In the genomic region with DNA sequence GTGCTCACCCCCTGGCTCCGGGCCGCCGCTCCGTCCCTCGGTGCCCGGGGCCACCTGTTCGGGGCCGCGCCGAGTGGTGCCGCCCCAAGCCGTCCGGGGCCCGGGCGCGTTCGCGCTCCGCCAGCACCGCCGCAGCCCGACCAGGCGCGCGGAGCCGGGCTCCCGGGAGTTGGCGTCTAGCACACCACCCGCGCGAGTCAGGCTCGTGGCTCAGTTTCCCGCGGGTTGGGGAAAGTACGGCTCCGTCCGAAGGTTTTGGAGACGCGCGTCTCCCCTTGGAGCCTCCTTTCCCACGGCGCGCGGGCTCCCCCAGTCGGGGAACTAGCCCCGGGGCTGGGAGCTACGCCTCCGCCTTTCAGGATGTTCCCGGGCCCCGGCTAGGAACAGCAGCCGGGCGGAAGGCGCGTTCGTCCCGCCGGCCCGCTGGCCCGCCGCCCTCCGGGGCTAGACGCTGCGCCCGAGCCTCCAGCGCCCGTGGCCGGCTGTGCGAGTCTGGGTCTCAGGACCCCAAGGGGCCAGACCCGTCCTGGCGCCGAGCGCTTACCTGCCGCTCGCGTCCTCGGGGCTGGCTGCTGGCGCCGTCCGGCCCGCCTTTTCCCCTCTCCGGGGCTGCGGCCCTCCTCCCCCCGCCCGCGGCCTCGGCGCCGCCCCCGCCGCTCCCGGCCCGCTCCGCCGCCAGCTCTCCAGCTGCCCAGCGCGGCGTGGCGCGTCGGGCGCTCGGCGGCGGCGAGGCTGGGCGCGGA, we compare ENCODE assay signal across 9 cellular contexts. TPM values are rescaled to one million over a fixed set of nuclear protein-coding genes. Genes with fewer than 3 reads are reported as not detected.
A peak's percentile ranks its signal among the peaks of the same experiment; 100 is the strongest.
DNase-seq lines count a peak whose midpoint lies in the region; ATAC-seq, FAIRE-seq and TF ChIP-seq lines count a peak whose summit lies in the region.
"Had no signal": no experiment of that assay in that cellular context is flagged by ENCODE, and none has a peak within 500 bp of the region (broad histone marks: within the 10 kb centered on the region; RNA-seq: fewer than 3 reads in every experiment).

ADGRG2 (minus strand) TSS at position 571 of the 743 bp plus-strand sequence. CDS start 53,634 bp downstream, outside the sequence.

- no peaks in the 10 kb centered on the region for H3K36me3 ChIP-seq in IMR-90 (ENCODE audit: control insufficient read depth, insufficient read depth, low read length)
- no peaks in the 10 kb centered on the region for H3K36me3 ChIP-seq in CD4-positive, alpha-beta memory T cell (ENCODE audit: insufficient read depth, low read length)

- peak; percentile 2 for DNase-seq in AG09309 (ENCODE audit: low read depth)
- peak; percentile 11 for DNase-seq in IMR-90
- no peak for DNase-seq in epithelial cell of proximal tubule (ENCODE audit: low read depth)
- DNase-seq in natural killer cell: no peak
- no peak for DNase-seq in GM12892 (ENCODE audit: insufficient read length)
- no peak for DNase-seq in CD4-positive, alpha-beta memory T cell

- WGBS in IMR-90 (ENCODE audit: extremely low coverage in 2 of 2, insufficient read length in 1 of 2), 2 experiments: 23% methylated on average over 32 of the region's 107 CpGs; no CpG with 5 or more reads in 1 of the 2 experiments

- H3K27ac ChIP-seq in IMR-90 (ENCODE audit: insufficient read depth, low read length): no peak within 1 kb of the TSS
- no peak within 1 kb of the TSS for H3K27ac ChIP-seq in CD4-positive, alpha-beta memory T cell (ENCODE audit: low read depth, low read length)

- H2AFZ ChIP-seq in IMR-90 (replicated peaks; ENCODE audit: low read length, poor library complexity): peak within 1 kb of the TSS; percentile 36

- H3K9ac ChIP-seq in IMR-90 (ENCODE audit: low read depth, low read length): no peak within 1 kb of the TSS

- no peak within 1 kb of the TSS for H2BK120ac ChIP-seq in IMR-90 (ENCODE audit: low read depth, low read length)

- H3K27me3 ChIP-seq in IMR-90 (ENCODE audit: control insufficient read depth, insufficient read depth, low read length): peaks cover 25% of the 10 kb centered on the region
- H3K27me3 ChIP-seq in CD4-positive, alpha-beta memory T cell (ENCODE audit: insufficient read depth, low read length): no peaks in the 10 kb centered on the region

- H3K9me3 ChIP-seq in IMR-90 (ENCODE audit: control insufficient read depth, insufficient read depth, low read length): no peaks in the 10 kb centered on the region; the same call in 1 of the 2 replicates
- H3K9me3 ChIP-seq in CD4-positive, alpha-beta memory T cell (ENCODE audit: control insufficient read depth in 1 of 2, low read length in 2 of 2): no peaks in the 10 kb centered on the region

- H2BK5ac ChIP-seq in IMR-90 (ENCODE audit: low read depth, low read length, poor library complexity, severe bottlenecking): no peak within 1 kb of the TSS

- ATAC-seq in IMR-90 (ENCODE audit: low read depth): peak; percentile 73
- ATAC-seq in natural killer cell: no peak
- ATAC-seq in HG03196 (IDR thresholded peaks at IDR 0.05; ENCODE audit: unreplicated experiment): no peak
- ATAC-seq in activated CD4-positive, CD25-positive, alpha-beta regulatory T cell treated with anti-CD3 and anti-CD28 coated beads, Interleukin-2, amount 50 U/mL, for 24 hours: no peak

- intact Hi-C loops in IMR-90 (cut with micrococcal nuclease): no loop called here
- intact Hi-C loops in natural killer cell (cut with micrococcal nuclease): no loop called here
- intact Hi-C loops in CD4-positive, alpha-beta memory T cell (cut with micrococcal nuclease): no loop called here

- H3K18ac ChIP-seq in IMR-90 (ENCODE audit: low read depth, low read length): no peak within 1 kb of the TSS

- POLR2A ChIA-PET in IMR-90 (lab: Charles Lee; ENCODE audit: unreplicated experiment): no interaction called here
- POLR2A ChIA-PET in CD4-positive, alpha-beta memory T cell (lab: Charles Lee; ENCODE audit: partially characterized antibody): no interaction called here

- no peak within 1 kb of the TSS for H3K23ac ChIP-seq in IMR-90 (ENCODE audit: low read depth, low read length)

- H3K4ac ChIP-seq in IMR-90 (ENCODE audit: low read depth, low read length): no peak within 1 kb of the TSS

- CTCF ChIA-PET in IMR-90 (lab: Yijun Ruan, JAX): interaction anchor here (0.7 kb wide), 1 partner anchor 75 kb away, joined by 3 read pairs; no protein-coding TSS in a partner anchor
- CTCF ChIA-PET in CD4-positive, alpha-beta memory T cell (lab: Charles Lee; ENCODE audit: partially characterized antibody): no interaction called here

- no peaks in the 10 kb centered on the region for H3K4me1 ChIP-seq in IMR-90 (ENCODE audit: control insufficient read depth, insufficient read depth, low read length)
- no peaks in the 10 kb centered on the region for H3K4me1 ChIP-seq in CD4-positive, alpha-beta memory T cell (ENCODE audit: insufficient read depth, low read length)

- no peak within 1 kb of the TSS for H3K14ac ChIP-seq in IMR-90 (replicated peaks; ENCODE audit: low read depth, low read length)

- H3K9me1 ChIP-seq in IMR-90 (ENCODE audit: insufficient read depth, low read length): no peaks in the 10 kb centered on the region

- dilution Hi-C loops in IMR-90 (cut with HindIII; ENCODE audit: low sequenced_read_pairs, unreplicated experiment): no loop called here

- H3K4me3 ChIP-seq in AG09309 (ENCODE audit: control insufficient read depth, low read depth, low read length): peak within 1 kb of the TSS; percentile 10
- H3K4me3 ChIP-seq in IMR-90 (ENCODE audit: insufficient read depth, low read depth, low read length): peak within 1 kb of the TSS; percentile 41
- H3K4me3 ChIP-seq in epithelial cell of proximal tubule (ENCODE audit: low read depth, low read length): peak within 1 kb of the TSS; percentile 6
- no peak within 1 kb of the TSS for H3K4me3 ChIP-seq in CD4-positive, alpha-beta memory T cell (ENCODE audit: low read length in 2 of 2)

- no peak within 1 kb of the TSS for H2AK9ac ChIP-seq in IMR-90 (replicated peaks; ENCODE audit: low read depth, low read length, poor library complexity)

- H4K91ac ChIP-seq in IMR-90 (ENCODE audit: insufficient read depth, low read depth, low read length): no peak within 1 kb of the TSS

- no peak within 1 kb of the TSS for H4K5ac ChIP-seq in IMR-90 (ENCODE audit: low read depth, low read length)

- no peak within 1 kb of the TSS for H4K8ac ChIP-seq in IMR-90 (ENCODE audit: low read depth in 2 of 2, low read length in 2 of 2)

- H3K9me3 Mint-ChIP-seq in natural killer cell: no peaks in the 10 kb centered on the region
- peaks cover 0 to 3% (median 0%) of the 10 kb centered on the region in 8 donors for H3K9me3 Mint-ChIP-seq in CD4-positive, alpha-beta memory T cell
- H3K9me3 Mint-ChIP-seq: activated naive CD4-positive, alpha-beta T cell treated with anti-CD3 and anti-CD28 coated beads, Interleukin-2, amount 50 U/mL, for 24 hours had no signal

- no peaks in the 10 kb centered on the region for H3K79me1 ChIP-seq in IMR-90 (ENCODE audit: low read depth in 1 of 2, low read length in 2 of 2)

- no peak within 1 kb of the TSS; the same call in 1 of the 2 replicates for H3K4me2 ChIP-seq in IMR-90 (ENCODE audit: low read depth, low read length)

- BruUV-seq in IMR-90 (replicated peaks; lab: Mats Ljungman, UMichigan): no TSS peak

- no peak within 1 kb of the TSS for H2AK5ac ChIP-seq in IMR-90 (ENCODE audit: low read depth, low read length)

- H3K27me3 Mint-ChIP-seq in natural killer cell (ENCODE audit: low read depth in 2 of 2): peaks cover 22 to 67% of the 10 kb centered on the region in 2 donors
- H3K27me3 Mint-ChIP-seq in CD4-positive, alpha-beta memory T cell: peaks cover 19 to 26% of the 10 kb centered on the region in 2 donors

- in situ Hi-C loops in IMR-90 (cut with MboI; ENCODE audit: low sequenced_read_pairs): no loop called here

- H2BK20ac ChIP-seq in IMR-90 (ENCODE audit: low read depth, low read length): no peak within 1 kb of the TSS

- TF ChIP-seq CTCF in AG09309 (IDR thresholded peaks at IDR 0.05; ENCODE audit: control insufficient read depth, insufficient read depth, low read depth, low read length, missing control alignments): peak; percentile 26
- 0 out of 2 replicates have a peak, but pooled peaks have one; percentile 18 for TF ChIP-seq CTCF in IMR-90 (conservative IDR thresholded peaks at IDR 0.05; ENCODE audit: low read depth, low read length)
- TF ChIP-seq CTCF in epithelial cell of proximal tubule (conservative IDR thresholded peaks at IDR 0.05; ENCODE audit: low read depth, low read length): no peak
- TF ChIP-seq CTCF in natural killer cell (IDR thresholded peaks at IDR 0.05): no peak

- no peaks in the 10 kb centered on the region for H3K4me1 Mint-ChIP-seq in natural killer cell
- H3K4me1 Mint-ChIP-seq in CD4-positive, alpha-beta memory T cell: peaks cover 0 to 4% (median 0%) of the 10 kb centered on the region in 4 donors
- H3K4me1 Mint-ChIP-seq: activated naive CD4-positive, alpha-beta T cell treated with anti-CD3 and anti-CD28 coated beads, Interleukin-2, amount 50 U/mL, for 24 hours had no signal

- FAIRE-seq in GM12892 (lab: Jason Lieb, UNC): no peak

- TF ChIP-seq RAD21 in IMR-90 (IDR thresholded peaks at IDR 0.05; ENCODE audit: low read length): peak; percentile 23; the same call in 1 of the 2 replicates

- no peak within 1 kb of the TSS for H3K56ac ChIP-seq in IMR-90 (ENCODE audit: extremely low read depth, insufficient read depth, low read length)

- no peaks in the 10 kb centered on the region for H3K36me3 Mint-ChIP-seq in natural killer cell
- H3K36me3 Mint-ChIP-seq in CD4-positive, alpha-beta memory T cell: no peaks in the 10 kb centered on the region
- H3K36me3 Mint-ChIP-seq: activated naive CD4-positive, alpha-beta T cell treated with anti-CD3 and anti-CD28 coated beads, Interleukin-2, amount 50 U/mL, for 24 hours had no signal

- H2BK15ac ChIP-seq in IMR-90 (ENCODE audit: low read depth, low read length): no peak within 1 kb of the TSS

- H3K4me3 Mint-ChIP-seq in natural killer cell: peak within 1 kb of the TSS; percentile 35
- peak within 1 kb of the TSS in 3 of 8 donors; percentile 23 to 49 (median 31) for H3K4me3 Mint-ChIP-seq in CD4-positive, alpha-beta memory T cell
- H3K4me3 Mint-ChIP-seq: activated naive CD4-positive, alpha-beta T cell treated with anti-CD3 and anti-CD28 coated beads, Interleukin-2, amount 50 U/mL, for 24 hours had no signal

- H4K20me1 ChIP-seq in IMR-90 (ENCODE audit: insufficient read depth, low read length): no peaks in the 10 kb centered on the region

- no peak within 1 kb of the TSS for H3K27ac Mint-ChIP-seq in natural killer cell
- H3K27ac Mint-ChIP-seq in CD4-positive, alpha-beta memory T cell: no peak within 1 kb of the TSS
- H3K27ac Mint-ChIP-seq: activated naive CD4-positive, alpha-beta T cell treated with anti-CD3 and anti-CD28 coated beads, Interleukin-2, amount 50 U/mL, for 24 hours had no signal

- TF ChIP-seq POLR2A in IMR-90 (IDR thresholded peaks at IDR 0.05; ENCODE audit: low read depth, low read length): no peak
- TF ChIP-seq POLR2A in GM12892 (IDR thresholded peaks at IDR 0.05; ENCODE audit: low read depth, low read length): no peak

RNA-seq across cellular contexts. Expression of gene ADGRG2, which starts in this region (rescaled TPM):
- total RNA-seq in IMR-90 (2012; rRNA removed) (under 0.01 TPM in 2 replicates), epithelial cell of proximal tubule (0.14 and 0.17 TPM in 2 replicates), natural killer cell (not detected)
- polyA plus RNA-seq in IMR-90 (2012; rRNA removed): 0.06 and 0.07 TPM in 2 replicates
- polyA plus RNA-seq in IMR-90 (2012; cell fraction: cytosol; rRNA removed): 0.01 TPM in 2 replicates
- 0.02 and 0.10 TPM in 2 replicates for polyA plus RNA-seq in IMR-90 (2012; cell fraction: nucleus; rRNA removed; ENCODE audit: low replicate concordance)
- not detected for polyA plus RNA-seq in GM12892 (2012; ENCODE audit: missing spikeins)
- total RNA-seq in CD4-positive, alpha-beta memory T cell: not detected
- not detected for polyA plus RNA-seq in CD4-positive, alpha-beta memory T cell

Comparison
In these comparisons a context has a peak if more than half of its experiments do, and no peak if none do; other contexts are left out.
1. Peak in DNase-seq, ATAC-seq and H3K4me3 ChIP-seq in IMR-90; RNA of the gene not detected or under 1 TPM.
2. H3K4me3 ChIP-seq: peak in AG09309 (single experiment) and epithelial cell of proximal tubule (single experiment); none in CD4-positive, alpha-beta memory T cell (0 of 2).
3. CTCF ChIP-seq: peak in AG09309 (single experiment) and IMR-90 (single experiment); none in epithelial cell of proximal tubule (single experiment) and natural killer cell (single experiment).